15 cellular contexts compared by ENCODE assay signal in the genomic region with DNA sequence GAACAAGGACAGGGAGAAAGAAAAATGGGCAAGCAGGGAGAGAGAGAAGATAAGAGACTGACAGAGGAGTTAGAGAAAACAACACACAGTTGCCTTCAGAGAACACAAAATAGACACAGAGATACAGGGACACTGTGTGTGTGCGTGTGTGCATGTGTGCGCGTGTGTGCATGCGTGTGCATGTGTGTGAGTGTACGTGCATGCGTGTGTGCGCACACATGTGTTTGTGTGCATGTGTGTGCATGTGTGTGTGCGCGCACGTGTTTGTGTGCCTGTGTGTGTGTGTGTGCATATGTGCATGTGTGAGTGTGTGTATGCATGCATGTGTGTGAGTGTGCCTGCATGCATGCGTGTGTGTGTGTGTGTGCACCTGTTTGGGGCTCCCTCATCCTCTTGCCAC. TPM values are rescaled to one million over a fixed set of nuclear protein-coding genes. Genes with fewer than 3 reads are reported as not detected.
DNase-seq lines count a peak whose midpoint lies in the region; ATAC-seq, FAIRE-seq and TF ChIP-seq lines count a peak whose summit lies in the region.
"Had no signal": no experiment of that assay in that cellular context is flagged by ENCODE, and none has a peak within 500 bp of the region (broad histone marks: within the 10 kb centered on the region; RNA-seq: fewer than 3 reads in every experiment).

No MANE protein-coding gene starts in this region.

- no peak overlapping the region for H3K4me2 ChIP-seq in HepG2 (ENCODE audit: low read depth, low read length)

- ATAC-seq in HepG2: no peak
- no peak for ATAC-seq in right lobe of liver
- ATAC-seq in activated CD8-positive, alpha-beta T cell treated with anti-CD3 and anti-CD28 coated beads for 36 hours: no peak
- ATAC-seq in foreskin keratinocyte: no peak
- no peak for ATAC-seq in GM19463 (IDR thresholded peaks at IDR 0.05; ENCODE audit: unreplicated experiment)
- ATAC-seq: stimulated activated memory B cell treated with anti-CD40 and anti-IgM and Interleukin-4, amounts not matched to agents 10 μg/mL and 1 μg/mL and 100 μg/mL, for 72 hours had no signal

- H3K9me3 Mint-ChIP-seq in activated CD8-positive, alpha-beta T cell treated with anti-CD3 and anti-CD28 coated beads for 36 hours: no peaks in the 10 kb centered on the region
- no peaks in the 10 kb centered on the region for H3K9me3 Mint-ChIP-seq in osteocyte (ENCODE audit: unreplicated experiment)
- H3K9me3 Mint-ChIP-seq: H9; stimulated activated memory B cell treated with anti-CD40 and anti-IgM and Interleukin-4, amounts not matched to agents 10 μg/mL and 1 μg/mL and 100 μg/mL, for 72 hours had no signal

- H3K79me2 ChIP-seq in HepG2 (ENCODE audit: insufficient read depth, low read length): no peaks in the 10 kb centered on the region

- in situ Hi-C loops in HepG2 (cut with HindIII; ENCODE audit: extremely low pct_ligation_motif_present, low pct_unique_long_range_greater_than_20kb): no loop called here

- H3K36me3 ChIP-seq in HepG2 (replicated peaks in 1 of 2; ENCODE audit: control insufficient read depth in 1 of 2, insufficient read depth in 2 of 2, low read length in 2 of 2) (no peaks in the 10 kb centered on the region), right lobe of liver (no peaks in the 10 kb centered on the region)
- H3K36me3 ChIP-seq: sigmoid colon, WERI-Rb-1 had no signal

- POLR2A ChIA-PET in HepG2 (lab: Yijun Ruan, JAX): no interaction called here
- POLR2A ChIA-PET in activated CD8-positive, alpha-beta T cell treated with anti-CD3 and anti-CD28 coated beads for 36 hours (lab: Charles Lee): no interaction called here

- no peak for DNase-seq in HepG2 (ENCODE audit: low spot score)
- no peak for DNase-seq in right lobe of liver
- DNase-seq in activated CD8-positive, alpha-beta T cell treated with anti-CD3 and anti-CD28 coated beads for 36 hours: no peak
- DNase-seq in foreskin keratinocyte: no peak
- DNase-seq in urothelium cell line (ENCODE audit: low spot score): no peak
- no peak for DNase-seq in germinal center (ENCODE audit: low spot score)
- no peak for DNase-seq in osteocyte (ENCODE audit: extremely low spot score, unreplicated experiment)
- DNase-seq: amygdala, H9, NCI-H2227 treated with DMSO at 0.1 percent for 48 hours, sigmoid colon, WERI-Rb-1 had no signal

- CTCF ChIA-PET in HepG2 (lab: Yijun Ruan, JAX; ENCODE audit: low intra/inter-chr PET ratio, low total read pairs): no interaction called here
- CTCF ChIA-PET in activated CD8-positive, alpha-beta T cell treated with anti-CD3 and anti-CD28 coated beads for 36 hours (lab: Charles Lee): no interaction called here

- 0 out of 2 replicates have a peak, but pooled peaks cover 9% of the 10 kb centered on the region for H3K4me1 ChIP-seq in HepG2 (ENCODE audit: insufficient read depth, low read length)
- no peaks in the 10 kb centered on the region for H3K4me1 ChIP-seq in right lobe of liver
- H3K4me1 ChIP-seq in foreskin keratinocyte: peaks cover 12% of the 10 kb centered on the region
- H3K4me1 ChIP-seq: sigmoid colon had no signal

- no peak overlapping the region for H3K4me3 ChIP-seq in HepG2 (replicated peaks in 1 of 3; ENCODE audit: insufficient read depth in 1 of 3, low read depth in 2 of 3, low read length in 3 of 3)
- H3K4me3 ChIP-seq in right lobe of liver: no peak overlapping the region
- H3K4me3 ChIP-seq: sigmoid colon had no signal

- TF ChIP-seq POLR2A in HepG2 (IDR thresholded peaks at IDR 0.05; ENCODE audit: insufficient read depth in 1 of 2, low read depth in 2 of 2, low read length in 2 of 2): no peak
- TF ChIP-seq POLR2A in right lobe of liver (IDR thresholded peaks at IDR 0.05): no peak

- no peak for FAIRE-seq in HepG2 (lab: Jason Lieb, UNC)
- FAIRE-seq in urothelium cell line (lab: Jason Lieb, UNC): peak; percentile 73

- no peak for TF ChIP-seq EP300 in HepG2 (IDR thresholded peaks at IDR 0.05; ENCODE audit: low read depth in 2 of 2, low read length in 2 of 2)
- no peak for TF ChIP-seq EP300 in HepG2 (CRISPR knock-in tag; IDR thresholded peaks at IDR 0.05; ENCODE audit: borderline replicate concordance)

- H3K4me1 Mint-ChIP-seq in activated CD8-positive, alpha-beta T cell treated with anti-CD3 and anti-CD28 coated beads for 36 hours (ENCODE audit: low read depth): peaks cover 14% of the 10 kb centered on the region
- H3K4me1 Mint-ChIP-seq in osteocyte (ENCODE audit: unreplicated experiment): peaks cover 10% of the 10 kb centered on the region

- TF ChIP-seq RAD21 in HepG2 (CRISPR knock-in tag; IDR thresholded peaks at IDR 0.05): no peak

- whole genome bisulfite sequencing in HepG2 (ENCODE audit: low lambda C conversion rate): 89% methylated on average over 11 of the region's 11 CpGs
- 92% methylated on average over 6 of the region's 11 CpGs for WGBS in right lobe of liver (ENCODE audit: insufficient coverage, low coverage, low lambda C conversion rate, missing lambda C conversion rate)

- no peak overlapping the region for H2AFZ ChIP-seq in HepG2 (ENCODE audit: low read length)

- H4K20me1 ChIP-seq in HepG2 (ENCODE audit: insufficient read depth, low read length): no peaks in the 10 kb centered on the region

- intact Hi-C loops in HepG2 (cut with micrococcal nuclease; ENCODE audit: unreplicated experiment): no loop called here
- intact Hi-C loops in right lobe of liver (cut with DNase I): no loop called here
- intact Hi-C loops in activated CD8-positive, alpha-beta T cell treated with anti-CD3 and anti-CD28 coated beads for 36 hours (cut with micrococcal nuclease): loop anchor here (2.0 to 10.0 kb wide), 2 partner anchors 45 to 109 kb away; a partner anchor contains a TSS

- no TSS peak for BruUV-seq in HepG2 (replicated peaks; lab: Mats Ljungman, UMichigan)

- no peak overlapping the region for H3K4me3 Mint-ChIP-seq in activated CD8-positive, alpha-beta T cell treated with anti-CD3 and anti-CD28 coated beads for 36 hours
- no peak overlapping the region for H3K4me3 Mint-ChIP-seq in osteocyte (ENCODE audit: unreplicated experiment)
- H3K4me3 Mint-ChIP-seq: H9; stimulated activated memory B cell treated with anti-CD40 and anti-IgM and Interleukin-4, amounts not matched to agents 10 μg/mL and 1 μg/mL and 100 μg/mL, for 72 hours had no signal

- H3K27ac Mint-ChIP-seq in activated CD8-positive, alpha-beta T cell treated with anti-CD3 and anti-CD28 coated beads for 36 hours: peak overlapping the region; percentile 22
- no peak overlapping the region for H3K27ac Mint-ChIP-seq in osteocyte (ENCODE audit: unreplicated experiment)

- H3K27me3 Mint-ChIP-seq in activated CD8-positive, alpha-beta T cell treated with anti-CD3 and anti-CD28 coated beads for 36 hours: no peaks in the 10 kb centered on the region
- H3K27me3 Mint-ChIP-seq in osteocyte (ENCODE audit: unreplicated experiment): no peaks in the 10 kb centered on the region

- H3K9me3 ChIP-seq in HepG2 (ENCODE audit: low read length) (no peaks in the 10 kb centered on the region), right lobe of liver (no peaks in the 10 kb centered on the region)
- H3K9me3 ChIP-seq: sigmoid colon had no signal

- H3K9ac ChIP-seq in HepG2 (ENCODE audit: insufficient read depth, low read depth, low read length): no peak overlapping the region

- H3K27me3 ChIP-seq in HepG2 (ENCODE audit: control insufficient read depth in 1 of 2, insufficient read depth in 2 of 2, low read length in 2 of 2) (peaks cover 0 to 7% of the 10 kb centered on the region in 2 experiments; a peak in 2 of 5 replicates), right lobe of liver (no peaks in the 10 kb centered on the region), foreskin keratinocyte (no peaks in the 10 kb centered on the region)
- H3K27me3 ChIP-seq: sigmoid colon had no signal

- H3K36me3 Mint-ChIP-seq in activated CD8-positive, alpha-beta T cell treated with anti-CD3 and anti-CD28 coated beads for 36 hours (ENCODE audit: low read depth): no peaks in the 10 kb centered on the region
- no peaks in the 10 kb centered on the region for H3K36me3 Mint-ChIP-seq in osteocyte (ENCODE audit: unreplicated experiment)
- H3K36me3 Mint-ChIP-seq: stimulated activated memory B cell treated with anti-CD40 and anti-IgM and Interleukin-4, amounts not matched to agents 10 μg/mL and 1 μg/mL and 100 μg/mL, for 72 hours had no signal

- no peak overlapping the region for H3K27ac ChIP-seq in HepG2 (ENCODE audit: extremely low read length, insufficient read depth, low read length)
- H3K27ac ChIP-seq in right lobe of liver: no peak overlapping the region
- H3K27ac ChIP-seq in foreskin keratinocyte: peak overlapping the region; percentile 99
- H3K27ac ChIP-seq: sigmoid colon, WERI-Rb-1 had no signal

- TF ChIP-seq CTCF in HepG2 (CRISPR knock-in tag; IDR thresholded peaks at IDR 0.05) (no peak), right lobe of liver (IDR thresholded peaks at IDR 0.05) (no peak), foreskin keratinocyte (conservative IDR thresholded peaks at IDR 0.05) (no peak), osteocyte (IDR thresholded peaks at IDR 0.05) (no peak)
- no peak for TF ChIP-seq CTCF in activated CD8-positive, alpha-beta T cell treated with anti-CD3 and anti-CD28 coated beads for 36 hours (IDR thresholded peaks at IDR 0.05)

RNA-seq across cellular contexts. Expression of a gene that starts 5.9 kb away (rescaled TPM):
- 2.2 and 2.5 TPM in 2 replicates for total RNA-seq in HepG2 (2016; rRNA removed; fragmentation: Illumina TruSeq; extraction: Trizol)
- 1.1 and 2.5 TPM in 2 replicates for total RNA-seq in HepG2 (2016; cell fraction: cytosol; rRNA removed; fragmentation: Illumina TruSeq; extraction: Trizol; ENCODE audit: low read depth)
- 1.8 and 2.2 TPM in 2 replicates for total RNA-seq in HepG2 (2016; cell fraction: insoluble cytoplasmic fraction; rRNA removed; fragmentation: Illumina TruSeq; extraction: Trizol)
- total RNA-seq in HepG2 (2016; cell fraction: membrane; rRNA removed; fragmentation: Illumina TruSeq; extraction: Trizol): 1.2 and 2.1 TPM in 2 replicates
- 1.4 and 3.2 TPM in 2 replicates for total RNA-seq in HepG2 (2016; cell fraction: nucleus; rRNA removed; fragmentation: Illumina TruSeq; extraction: Trizol)
- polyA plus RNA-seq in HepG2 (2011; rRNA removed): 2.9 and 3.9 TPM in 2 replicates
- polyA plus RNA-seq in HepG2 (2011; cell fraction: cytosol; rRNA removed): 2.1 and 2.9 TPM in 2 replicates
- 8.0 and 8.8 TPM in 2 replicates for polyA plus RNA-seq in HepG2 (2011; cell fraction: nucleus; rRNA removed)
- 2.0 and 2.1 TPM in 2 replicates for polyA plus RNA-seq in HepG2 (2012)
- polyA plus RNA-seq in HepG2 (2016; cell fraction: cytosol; fragmentation: Illumina TruSeq; extraction: Trizol; ENCODE audit: low read depth): 0.71 and 1.1 TPM in 2 replicates
- polyA plus RNA-seq in HepG2 (2016; cell fraction: insoluble cytoplasmic fraction; fragmentation: Illumina TruSeq; extraction: Trizol; ENCODE audit: low read depth): 2.7 and 2.8 TPM in 2 replicates
- polyA plus RNA-seq in HepG2 (2016; cell fraction: membrane; fragmentation: Illumina TruSeq; extraction: Trizol; ENCODE audit: low read depth): 1.1 and 1.3 TPM in 2 replicates
- 6.9 and 8.6 TPM in 2 replicates for polyA plus RNA-seq in HepG2 (2016; cell fraction: nucleus; fragmentation: Illumina TruSeq; extraction: Trizol; ENCODE audit: insufficient read depth, low read depth)
- 2.8 and 50.5 TPM in 2 replicates for polyA minus RNA-seq in HepG2 (2011; rRNA and poly(A)+ RNA removed; ENCODE audit: low replicate concordance)
- polyA minus RNA-seq in HepG2 (2011; cell fraction: cytosol; rRNA and poly(A)+ RNA removed): 1.3 and 2.9 TPM in 2 replicates
- polyA minus RNA-seq in HepG2 (2011; cell fraction: nucleus; rRNA and poly(A)+ RNA removed): 1.4 and 1.7 TPM in 2 replicates
- total RNA-seq in right lobe of liver: 10 to 100 TPM in 1 of 6 experiments, 1 to 10 TPM in 4, under 1 TPM in 1; 0.90 to 13.3 (median 2.3) TPM
- total RNA-seq in activated CD8-positive, alpha-beta T cell treated with anti-CD3 and anti-CD28 coated beads for 36 hours: 10 to 100 TPM; 11.1 to 13.3 TPM
- 36.1 and 40.3 TPM in 2 replicates for total RNA-seq in foreskin keratinocyte
- polyA plus RNA-seq in foreskin keratinocyte: 35.6 and 40.9 TPM in 2 replicates
- total RNA-seq in osteocyte: 21.0 and 23.3 TPM in 2 replicates

RNA-seq across cellular contexts. Expression of a gene that starts 36.3 kb away (rescaled TPM):
- total RNA-seq in HepG2 (2016; rRNA removed; fragmentation: Illumina TruSeq; extraction: Trizol) (6.4 and 16.0 TPM in 2 replicates), right lobe of liver (1 to 10 TPM; 2.2 to 4.7 (median 3.7) TPM), foreskin keratinocyte (5.4 and 6.9 TPM in 2 replicates), osteocyte (8.8 and 9.0 TPM in 2 replicates)
- total RNA-seq in HepG2 (2016; cell fraction: cytosol; rRNA removed; fragmentation: Illumina TruSeq; extraction: Trizol; ENCODE audit: low read depth): 1.9 and 2.0 TPM in 2 replicates
- total RNA-seq in HepG2 (2016; cell fraction: insoluble cytoplasmic fraction; rRNA removed; fragmentation: Illumina TruSeq; extraction: Trizol): 6.2 and 15.7 TPM in 2 replicates
- total RNA-seq in HepG2 (2016; cell fraction: membrane; rRNA removed; fragmentation: Illumina TruSeq; extraction: Trizol): 6.3 and 6.6 TPM in 2 replicates
- 13.7 and 16.1 TPM in 2 replicates for total RNA-seq in HepG2 (2016; cell fraction: nucleus; rRNA removed; fragmentation: Illumina TruSeq; extraction: Trizol)
- polyA plus RNA-seq in HepG2 (2011; rRNA removed) (8.5 and 15.4 TPM in 2 replicates), foreskin keratinocyte (6.7 and 7.9 TPM in 2 replicates)
- 10.7 and 11.5 TPM in 2 replicates for polyA plus RNA-seq in HepG2 (2011; cell fraction: cytosol; rRNA removed)
- 8.7 and 11.0 TPM in 2 replicates for polyA plus RNA-seq in HepG2 (2011; cell fraction: nucleus; rRNA removed)
- 14.2 and 19.2 TPM in 2 replicates for polyA plus RNA-seq in HepG2 (2012)
- polyA plus RNA-seq in HepG2 (2016; cell fraction: cytosol; fragmentation: Illumina TruSeq; extraction: Trizol; ENCODE audit: low read depth): 3.1 and 3.4 TPM in 2 replicates
- polyA plus RNA-seq in HepG2 (2016; cell fraction: insoluble cytoplasmic fraction; fragmentation: Illumina TruSeq; extraction: Trizol; ENCODE audit: low read depth): 7.9 and 9.3 TPM in 2 replicates
- 6.8 and 7.0 TPM in 2 replicates for polyA plus RNA-seq in HepG2 (2016; cell fraction: membrane; fragmentation: Illumina TruSeq; extraction: Trizol; ENCODE audit: low read depth)
- polyA plus RNA-seq in HepG2 (2016; cell fraction: nucleus; fragmentation: Illumina TruSeq; extraction: Trizol; ENCODE audit: insufficient read depth, low read depth): 32.5 and 32.9 TPM in 2 replicates
- 1.1 and 12.4 TPM in 2 replicates for polyA minus RNA-seq in HepG2 (2011; rRNA and poly(A)+ RNA removed; ENCODE audit: low replicate concordance)
- 5.0 and 7.8 TPM in 2 replicates for polyA minus RNA-seq in HepG2 (2011; cell fraction: cytosol; rRNA and poly(A)+ RNA removed)
- polyA minus RNA-seq in HepG2 (2011; cell fraction: nucleus; rRNA and poly(A)+ RNA removed): 4.0 and 5.5 TPM in 2 replicates
- total RNA-seq in activated CD8-positive, alpha-beta T cell treated with anti-CD3 and anti-CD28 coated beads for 36 hours: under 1 TPM; 0.22 to 0.38 TPM

RNA-seq across cellular contexts. Expression of a gene that starts 40.0 kb away (rescaled TPM):
- total RNA-seq in HepG2 (2016; rRNA removed; fragmentation: Illumina TruSeq; extraction: Trizol) (not detected in 2 replicates), right lobe of liver (not detected), foreskin keratinocyte (not detected in 2 replicates), osteocyte (not detected in 2 replicates)
- total RNA-seq in HepG2 (2016; cell fraction: cytosol; rRNA removed; fragmentation: Illumina TruSeq; extraction: Trizol; ENCODE audit: low read depth): not detected in 2 replicates
- total RNA-seq in HepG2 (2016; cell fraction: insoluble cytoplasmic fraction; rRNA removed; fragmentation: Illumina TruSeq; extraction: Trizol): not detected in 2 replicates
- not detected in 2 replicates for total RNA-seq in HepG2 (2016; cell fraction: membrane; rRNA removed; fragmentation: Illumina TruSeq; extraction: Trizol)
- not detected in 2 replicates for total RNA-seq in HepG2 (2016; cell fraction: nucleus; rRNA removed; fragmentation: Illumina TruSeq; extraction: Trizol)
- polyA plus RNA-seq in HepG2 (2011; rRNA removed) (not detected in 2 replicates), foreskin keratinocyte (not detected in 2 replicates)
- not detected in 2 replicates for polyA plus RNA-seq in HepG2 (2011; cell fraction: cytosol; rRNA removed)
- polyA plus RNA-seq in HepG2 (2011; cell fraction: nucleus; rRNA removed): not detected in 2 replicates
- polyA plus RNA-seq in HepG2 (2012): not detected in 2 replicates
- not detected in 2 replicates for polyA plus RNA-seq in HepG2 (2016; cell fraction: cytosol; fragmentation: Illumina TruSeq; extraction: Trizol; ENCODE audit: low read depth)
- not detected in 2 replicates for polyA plus RNA-seq in HepG2 (2016; cell fraction: insoluble cytoplasmic fraction; fragmentation: Illumina TruSeq; extraction: Trizol; ENCODE audit: low read depth)
- polyA plus RNA-seq in HepG2 (2016; cell fraction: membrane; fragmentation: Illumina TruSeq; extraction: Trizol; ENCODE audit: low read depth): not detected in 2 replicates
- not detected in 2 replicates for polyA plus RNA-seq in HepG2 (2016; cell fraction: nucleus; fragmentation: Illumina TruSeq; extraction: Trizol; ENCODE audit: insufficient read depth, low read depth)
- polyA minus RNA-seq in HepG2 (2011; rRNA and poly(A)+ RNA removed; ENCODE audit: low replicate concordance): not detected in 2 replicates
- polyA minus RNA-seq in HepG2 (2011; cell fraction: cytosol; rRNA and poly(A)+ RNA removed): not detected in 2 replicates
- polyA minus RNA-seq in HepG2 (2011; cell fraction: nucleus; rRNA and poly(A)+ RNA removed): not detected in 2 replicates
- total RNA-seq in activated CD8-positive, alpha-beta T cell treated with anti-CD3 and anti-CD28 coated beads for 36 hours: not detected
- total RNA-seq: H9, liver, sigmoid colon had no signal
- polyA plus RNA-seq: liver, sigmoid colon had no signal

RNA-seq across cellular contexts. Expression of a gene that starts 56.5 kb away (rescaled TPM):
- 24.0 and 26.9 TPM in 2 replicates for total RNA-seq in HepG2 (2016; rRNA removed; fragmentation: Illumina TruSeq; extraction: Trizol)
- total RNA-seq in HepG2 (2016; cell fraction: cytosol; rRNA removed; fragmentation: Illumina TruSeq; extraction: Trizol; ENCODE audit: low read depth): 19.4 and 25.5 TPM in 2 replicates
- total RNA-seq in HepG2 (2016; cell fraction: insoluble cytoplasmic fraction; rRNA removed; fragmentation: Illumina TruSeq; extraction: Trizol): 20.7 and 27.4 TPM in 2 replicates
- total RNA-seq in HepG2 (2016; cell fraction: membrane; rRNA removed; fragmentation: Illumina TruSeq; extraction: Trizol): 23.9 and 34.3 TPM in 2 replicates
- 6.5 and 9.5 TPM in 2 replicates for total RNA-seq in HepG2 (2016; cell fraction: nucleus; rRNA removed; fragmentation: Illumina TruSeq; extraction: Trizol)
- polyA plus RNA-seq in HepG2 (2011; rRNA removed): 10.4 and 11.5 TPM in 2 replicates
- polyA plus RNA-seq in HepG2 (2011; cell fraction: cytosol; rRNA removed): 8.0 and 12.3 TPM in 2 replicates
- 6.0 and 6.2 TPM in 2 replicates for polyA plus RNA-seq in HepG2 (2011; cell fraction: nucleus; rRNA removed)
- 11.5 and 12.7 TPM in 2 replicates for polyA plus RNA-seq in HepG2 (2012)
- polyA plus RNA-seq in HepG2 (2016; cell fraction: cytosol; fragmentation: Illumina TruSeq; extraction: Trizol; ENCODE audit: low read depth): 19.6 and 22.2 TPM in 2 replicates
- polyA plus RNA-seq in HepG2 (2016; cell fraction: insoluble cytoplasmic fraction; fragmentation: Illumina TruSeq; extraction: Trizol; ENCODE audit: low read depth): 27.6 and 28.2 TPM in 2 replicates
- polyA plus RNA-seq in HepG2 (2016; cell fraction: membrane; fragmentation: Illumina TruSeq; extraction: Trizol; ENCODE audit: low read depth): 25.6 and 28.5 TPM in 2 replicates
- polyA plus RNA-seq in HepG2 (2016; cell fraction: nucleus; fragmentation: Illumina TruSeq; extraction: Trizol; ENCODE audit: insufficient read depth, low read depth): 19.8 and 22.6 TPM in 2 replicates
- 3.2 and 7.4 TPM in 2 replicates for polyA minus RNA-seq in HepG2 (2011; rRNA and poly(A)+ RNA removed; ENCODE audit: low replicate concordance)
- 4.6 and 4.9 TPM in 2 replicates for polyA minus RNA-seq in HepG2 (2011; cell fraction: cytosol; rRNA and poly(A)+ RNA removed)
- polyA minus RNA-seq in HepG2 (2011; cell fraction: nucleus; rRNA and poly(A)+ RNA removed): 2.1 and 4.6 TPM in 2 replicates
- total RNA-seq in right lobe of liver: 10 to 100 TPM; 10.9 to 16.7 (median 13.3) TPM
- total RNA-seq in activated CD8-positive, alpha-beta T cell treated with anti-CD3 and anti-CD28 coated beads for 36 hours: 10 to 100 TPM; 12.3 to 13.4 TPM
- 21.5 and 25.8 TPM in 2 replicates for total RNA-seq in foreskin keratinocyte
- polyA plus RNA-seq in foreskin keratinocyte: 35.3 and 40.7 TPM in 2 replicates
- 64.0 and 74.1 TPM in 2 replicates for total RNA-seq in osteocyte
